ENCODE assay signal across 27 cellular contexts in genomic region chr14:67762051-67762450, GRCh38.
"Had no signal": no experiment of that assay in that cellular context is flagged by ENCODE, and none has a peak within 500 bp of the region (broad histone marks: within the 10 kb centered on the region; RNA-seq: fewer than 3 reads in every experiment).

No MANE protein-coding gene starts in this region.

- H3K27me3 ChIP-seq: cardiac muscle cell, Peyer's patch had no signal

- ATAC-seq: activated T-helper 17 cell treated with anti-CD3 and anti-CD28 coated beads, Interleukin-2, amount 50 U/mL, for 72 hours; T-helper 17 cell had no signal

- H3K4me1 ChIP-seq: Peyer's patch had no signal

- H3K4me3 ChIP-seq: cardiac muscle cell, Peyer's patch had no signal

- H3K27ac ChIP-seq: cardiac muscle cell, Peyer's patch had no signal

- DNase-seq: activated CD4-positive, alpha-beta memory T cell treated with anti-CD3 and anti-CD28 coated beads for 36 hours; activated CD4-positive, alpha-beta T cell treated with anti-CD3 and anti-CD28 coated beads, Interleukin-2, amount 10 ng/mL, durations not matched to agents 7 days and 5 days; activated CD4-positive, CD25-positive, alpha-beta regulatory T cell; activated gamma-delta T cell; activated naive CD4-positive, alpha-beta T cell treated with anti-CD3 and anti-CD28 coated beads for 36 hours; activated T-cell treated with anti-CD3 and anti-CD28 coated beads for 4 hours; activated T-cell treated with anti-CD3 and anti-CD28 coated beads, Interleukin-2, amount 50 U/mL, for 48 hours; amygdala; cerebellar nuclear complex; KG1; NCI-H1092 treated with DMSO at 0.1 percent for 48 hours; NCI-H1417 treated with DMSO at 0.1 percent for 48 hours; NCI-H1694; NCI-H2029; NCI-H2107; NCI-H2171 treated with DMSO at 0.1 percent for 48 hours; NCI-H345; NCI-H510A; NCI-H526 treated with DMSO at 0.1 percent for 48 hours; NK-92 treated with Interleukin-12 subunit alpha and Interleukin-12 subunit beta, amount 100 ng/mL, for 24 hours; OCI-M1; Peyer's patch; SHP77 treated with DMSO at 0.1 percent for 48 hours; T-helper 17 cell; T-helper 9 cell had no signal

- H3K9me3 ChIP-seq: Peyer's patch had no signal
